1 cellular context compared by ENCODE assay signal in genomic region chr20:33685328-33686007, GRCh38.
TF ChIP-seq lines count a peak whose summit lies in the region.

No MANE protein-coding gene starts in this region.

TF ChIP-seq in H1, 55 proteins besides CTCF, POLR2A, EP300 and RAD21:
- TF ChIP-seq POLR2AphosphoS5 (IDR thresholded peaks at IDR 0.05; ENCODE audit: low read depth, low read length): peak; percentile 47; the same call in 1 of the 2 replicates
- TF ChIP-seq SIN3A (conservative IDR thresholded peaks at IDR 0.05 in 1 of 2, IDR thresholded peaks at IDR 0.05 in 1 of 2; ENCODE audit: low read depth in 1 of 2, low read length in 2 of 2): 0 out of 4 replicates have a peak, but pooled peaks have one; percentile 9 to 25
- TF ChIP-seq KDM4A (IDR thresholded peaks at IDR 0.05; ENCODE audit: low read depth, low read length, severe bottlenecking): peak; percentile 12
- TF ChIP-seq NANOG (IDR thresholded peaks at IDR 0.05; ENCODE audit: insufficient read depth, low read depth, low read length, poor library complexity, severe bottlenecking): no peak
- peak in 1 of 2 experiments; percentile 80; a peak in 1 of 4 replicates for TF ChIP-seq HDAC2 (IDR thresholded peaks at IDR 0.05; ENCODE audit: borderline replicate concordance in 1 of 2, low read depth in 2 of 2, low read length in 2 of 2)
- TF ChIP-seq KDM1A (IDR thresholded peaks at IDR 0.05; ENCODE audit: borderline replicate concordance, low read length): peak; percentile 80; the same call in 1 of the 2 replicates
- no peak for TF ChIP-seq ATF3 (IDR thresholded peaks at IDR 0.05; ENCODE audit: insufficient read depth, low read depth, low read length)
- no peak for TF ChIP-seq CHD2 (IDR thresholded peaks at IDR 0.05; ENCODE audit: low read length)
- peak; percentile 78 for TF ChIP-seq SAP30 (IDR thresholded peaks at IDR 0.05; ENCODE audit: insufficient read depth, insufficient replicate concordance, low read length)
- peak; percentile 54; the same call in 1 of the 2 replicates for TF ChIP-seq MAX (IDR thresholded peaks at IDR 0.05)
- 0 out of 2 replicates have a peak, but pooled peaks have one; percentile 30 for TF ChIP-seq E2F6 (IDR thresholded peaks at IDR 0.05)
